ENCODE assay signal across 9 cellular contexts in genomic region chr7:101245147-101245668, GRCh38. TPM values are rescaled to one million over a fixed set of nuclear protein-coding genes. Genes with fewer than 3 reads are reported as not detected.
DNase-seq lines count a peak whose midpoint lies in the region; ATAC-seq and TF ChIP-seq lines count a peak whose summit lies in the region.
"Had no signal": no experiment of that assay in that cellular context is flagged by ENCODE, and none has a peak within 500 bp of the region (broad histone marks: within the 10 kb centered on the region; RNA-seq: fewer than 3 reads in every experiment).

No MANE protein-coding gene starts in this region.

- H3K27ac Mint-ChIP-seq in T-helper 1 cell treated with Interleukin-12 subunit alpha and Interleukin-12 subunit beta and Interleukin-4 antibody, amounts not matched to agents 30 μg/mL and 1 μg/mL, for 36 hours, result peak overlapping the region; percentile 96
- peak overlapping the region; percentile 97 for H3K27ac Mint-ChIP-seq in stimulated activated effector memory CD8-positive, alpha-beta T cell treated with anti-CD3 and anti-CD28 coated beads, Interleukin-12 subunit alpha, Interleukin-12 subunit beta, amount 100 ng/mL, for 72 hours

- no peak for TF ChIP-seq POLR2A in gastroesophageal sphincter (IDR thresholded peaks at IDR 0.05)

- 57 to 94% methylated on average over 7 to 13 of the region's 32 CpGs for WGBS in gastroesophageal sphincter (ENCODE audit: low coverage in 1 of 2), 2 donors

- H3K4me3 ChIP-seq in HAP-1 (peak overlapping the region; percentile 89), gastroesophageal sphincter (peak overlapping the region; percentile 53 to 85)

- no peaks in the 10 kb centered on the region for H3K9me3 Mint-ChIP-seq in T-helper 1 cell treated with Interleukin-12 subunit alpha and Interleukin-12 subunit beta and Interleukin-4 antibody, amounts not matched to agents 30 μg/mL and 1 μg/mL, for 36 hours
- no peaks in the 10 kb centered on the region for H3K9me3 Mint-ChIP-seq in stimulated activated effector memory CD8-positive, alpha-beta T cell treated with anti-CD3 and anti-CD28 coated beads, Interleukin-12 subunit alpha, Interleukin-12 subunit beta, amount 100 ng/mL, for 72 hours

- H3K36me3 ChIP-seq in HAP-1 (replicated peaks) (peaks cover 29% of the 10 kb centered on the region), gastroesophageal sphincter (peaks cover 0 to 50% of the 10 kb centered on the region in 2 donors)

- H3K27me3 ChIP-seq in HAP-1 (ENCODE audit: low read depth) (no peaks in the 10 kb centered on the region), gastroesophageal sphincter (no peaks in the 10 kb centered on the region)

- H3K9me3 ChIP-seq in HAP-1 (no peaks in the 10 kb centered on the region), gastroesophageal sphincter (no peaks in the 10 kb centered on the region)

- peaks cover 8% of the 10 kb centered on the region for H3K36me3 Mint-ChIP-seq in T-helper 1 cell treated with Interleukin-12 subunit alpha and Interleukin-12 subunit beta and Interleukin-4 antibody, amounts not matched to agents 30 μg/mL and 1 μg/mL, for 36 hours (ENCODE audit: low read depth)
- H3K36me3 Mint-ChIP-seq in stimulated activated effector memory CD8-positive, alpha-beta T cell treated with anti-CD3 and anti-CD28 coated beads, Interleukin-12 subunit alpha, Interleukin-12 subunit beta, amount 100 ng/mL, for 72 hours, result peaks cover 75% of the 10 kb centered on the region

- peaks cover 14% of the 10 kb centered on the region for H3K4me1 ChIP-seq in HAP-1
- peaks cover 0 to 65% (median 15%) of the 10 kb centered on the region in 3 donors for H3K4me1 ChIP-seq in gastroesophageal sphincter

- peak overlapping the region; percentile 92 for H3K4me3 Mint-ChIP-seq in T-helper 1 cell treated with Interleukin-12 subunit alpha and Interleukin-12 subunit beta and Interleukin-4 antibody, amounts not matched to agents 30 μg/mL and 1 μg/mL, for 36 hours
- peak overlapping the region; percentile 94 for H3K4me3 Mint-ChIP-seq in stimulated activated effector memory CD8-positive, alpha-beta T cell treated with anti-CD3 and anti-CD28 coated beads, Interleukin-12 subunit alpha, Interleukin-12 subunit beta, amount 100 ng/mL, for 72 hours

- H3K27ac ChIP-seq in gastroesophageal sphincter, result peak overlapping the region; percentile 79 to 98 (median 93)

- ATAC-seq in gastroesophageal sphincter (no peak), HG03460 (IDR thresholded peaks at IDR 0.05; ENCODE audit: unreplicated experiment) (no peak)
- ATAC-seq in stimulated activated effector memory CD8-positive, alpha-beta T cell treated with anti-CD3 and anti-CD28 coated beads, Interleukin-12 subunit alpha, Interleukin-12 subunit beta, amount 100 ng/mL, for 72 hours, result no peak

- no peaks in the 10 kb centered on the region for H3K27me3 Mint-ChIP-seq in T-helper 1 cell treated with Interleukin-12 subunit alpha and Interleukin-12 subunit beta and Interleukin-4 antibody, amounts not matched to agents 30 μg/mL and 1 μg/mL, for 36 hours (ENCODE audit: low read depth)

- peaks cover 29% of the 10 kb centered on the region for H3K4me1 Mint-ChIP-seq in T-helper 1 cell treated with Interleukin-12 subunit alpha and Interleukin-12 subunit beta and Interleukin-4 antibody, amounts not matched to agents 30 μg/mL and 1 μg/mL, for 36 hours (ENCODE audit: low read depth)
- H3K4me1 Mint-ChIP-seq in stimulated activated effector memory CD8-positive, alpha-beta T cell treated with anti-CD3 and anti-CD28 coated beads, Interleukin-12 subunit alpha, Interleukin-12 subunit beta, amount 100 ng/mL, for 72 hours, result peaks cover 44% of the 10 kb centered on the region

- in situ Hi-C loops in HAP-1 (cut with MboI; ENCODE audit: low sequenced_read_pairs), result no loop called here

- TF ChIP-seq EP300 in gastroesophageal sphincter (IDR thresholded peaks at IDR 0.05), result no peak

- DNase-seq in HAP-1 (ENCODE audit: low spot score in 2 of 2) (no peak), SW 1271 (lab: John Stamatoyannopoulos, UW) (no peak), amniotic stem cell (lab: John Stamatoyannopoulos, UW) (no peak), DMS 273 treated with DMSO at 0.1 percent for 48 hours (lab: John Stamatoyannopoulos, UW) (no peak)
- DNase-seq in stimulated activated effector memory CD8-positive, alpha-beta T cell treated with anti-CD3 and anti-CD28 coated beads, Interleukin-12 subunit alpha, Interleukin-12 subunit beta, amount 100 ng/mL, for 72 hours (ENCODE audit: low spot score in 2 of 2), result no peak

- no peak for TF ChIP-seq CTCF in gastroesophageal sphincter (IDR thresholded peaks at IDR 0.05)

RNA-seq across cellular contexts. Expression of gene FIS1, which starts 0.3 kb away (rescaled TPM):
- total RNA-seq in gastroesophageal sphincter, result 100 to 1,000 TPM; 227 to 315 (median 248) TPM

RNA-seq across cellular contexts. Expression of gene CLDN15, which starts 7.6 kb away (rescaled TPM):
- 1 to 10 TPM; 4.4 to 6.8 (median 5.0) TPM for total RNA-seq in gastroesophageal sphincter

RNA-seq across cellular contexts. Expression of gene ZNHIT1, which starts 27.2 kb away (rescaled TPM):
- total RNA-seq in gastroesophageal sphincter, result 10 to 100 TPM; 76.2 to 97.8 (median 88.6) TPM

RNA-seq across cellular contexts. Expression of gene PLOD3, which starts 27.8 kb away (rescaled TPM):
- 10 to 100 TPM; 35.0 to 51.3 (median 43.6) TPM for total RNA-seq in gastroesophageal sphincter

RNA-seq across cellular contexts. Expression of gene MOGAT3, which starts 44.4 kb away (rescaled TPM):
- total RNA-seq in gastroesophageal sphincter, result not detected
- total RNA-seq: activated CD8-positive, alpha-beta memory T cell treated with anti-CD3 and anti-CD28 coated beads for 36 hours had no signal
